ENCODE assay signal across 18 cellular contexts in genomic region chr21:33578214-33578613, GRCh38. TPM values are rescaled to one million over a fixed set of nuclear protein-coding genes. Genes with fewer than 3 reads are reported as not detected.
DNase-seq lines count a peak whose midpoint lies in the region; ATAC-seq and TF ChIP-seq lines count a peak whose summit lies in the region.
"Had no signal": no experiment of that assay in that cellular context is flagged by ENCODE, and none has a peak within 500 bp of the region (broad histone marks: within the 10 kb centered on the region; RNA-seq: fewer than 3 reads in every experiment).

No MANE protein-coding gene starts in this region.

- no peak overlapping the region for H2BK12ac ChIP-seq in mesenchymal stem cell (ENCODE audit: low read length in 2 of 2)

- no peak overlapping the region for H3K4ac ChIP-seq in mesenchymal stem cell (ENCODE audit: low read depth in 1 of 2, low read length in 2 of 2)

- H4K91ac ChIP-seq in mesenchymal stem cell (ENCODE audit: low read length): no peak overlapping the region

- H3K4me1 ChIP-seq in mesenchymal stem cell (ENCODE audit: control insufficient read depth, insufficient read depth, low read depth, low read length): no peaks in the 10 kb centered on the region
- H3K4me1 ChIP-seq: breast epithelium, thyroid gland had no signal

- no peak for TF ChIP-seq CTCF in AG10803 (conservative IDR thresholded peaks at IDR 0.05; ENCODE audit: low read length)

- H2AK5ac ChIP-seq in mesenchymal stem cell (ENCODE audit: low read length, severe bottlenecking): no peak overlapping the region

- H2BK120ac ChIP-seq in mesenchymal stem cell (ENCODE audit: low read depth, low read length): no peak overlapping the region

- H3K27me3 ChIP-seq in mesenchymal stem cell (ENCODE audit: control insufficient read depth in 1 of 2, insufficient read depth in 1 of 2, low read length in 2 of 2): no peaks in the 10 kb centered on the region
- H3K27me3 ChIP-seq: breast epithelium, esophagus squamous epithelium, thyroid gland had no signal

- no peak overlapping the region for H3K14ac ChIP-seq in mesenchymal stem cell (ENCODE audit: low read length in 2 of 2)

- DNase-seq in AG10803 (ENCODE audit: low read depth) (peak; percentile 80), GM04504 (ENCODE audit: low read depth) (peak; percentile 10), astrocyte of the hippocampus (ENCODE audit: low read depth, low spot score) (peak; percentile 17), mesenchymal stem cell (peak; percentile 38), NCI-H1436 (lab: John Stamatoyannopoulos, UW) (no peak), DMS53 (lab: John Stamatoyannopoulos, UW) (no peak)
- DNase-seq: activated gamma-delta T cell; esophagus squamous epithelium; Kasumi-1; left cardiac atrium; NCI-H446 treated with DMSO at 0.1 percent for 48 hours; Right ventricle myocardium superior; stimulated activated CD4-positive, alpha-beta T cell treated with anti-CD3 and anti-CD28 coated beads, Interleukin-4, amount 100 ng/mL, for 4 hours; thyroid gland had no signal

- no peak overlapping the region for H2AFZ ChIP-seq in mesenchymal stem cell (ENCODE audit: low read depth, low read length)

- H3K27ac ChIP-seq in mesenchymal stem cell (ENCODE audit: low read length, poor library complexity, severe bottlenecking): no peak overlapping the region
- H3K27ac ChIP-seq: breast epithelium, C4-2B, esophagus squamous epithelium, thyroid gland had no signal

- no peak overlapping the region for H2BK15ac ChIP-seq in mesenchymal stem cell (ENCODE audit: low read depth, poor library complexity, severe bottlenecking)

- peaks cover 2% of the 10 kb centered on the region for H3K79me1 ChIP-seq in mesenchymal stem cell (replicated peaks; ENCODE audit: low read length, poor library complexity, severe bottlenecking)

- H3K4me3 ChIP-seq in AG10803 (ENCODE audit: low read length): no peak overlapping the region
- no peak overlapping the region for H3K4me3 ChIP-seq in mesenchymal stem cell (ENCODE audit: insufficient read depth in 1 of 2, low read depth in 1 of 2, low read length in 2 of 2)
- H3K4me3 ChIP-seq: breast epithelium, esophagus squamous epithelium, thyroid gland had no signal

- peak overlapping the region; percentile 37 for H3K9ac ChIP-seq in mesenchymal stem cell (ENCODE audit: low read length)

- H3K4me2 ChIP-seq in mesenchymal stem cell (ENCODE audit: low read length, poor library complexity, severe bottlenecking): no peak overlapping the region

- H4K8ac ChIP-seq in mesenchymal stem cell (ENCODE audit: low read length): no peak overlapping the region

- no peak overlapping the region for H2BK5ac ChIP-seq in mesenchymal stem cell (ENCODE audit: low read depth, low read length, poor library complexity, severe bottlenecking)

- WGBS in mesenchymal stem cell: no CpG with 5 or more reads among the region's 2 CpGs

- H3K36me3 ChIP-seq in mesenchymal stem cell (ENCODE audit: control insufficient read depth in 1 of 2, insufficient read depth in 2 of 2, low read depth in 1 of 2, low read length in 2 of 2): peaks cover 12 to 80% of the 10 kb centered on the region in 2 experiments
- H3K36me3 ChIP-seq: breast epithelium had no signal

- ATAC-seq in HG03280 (IDR thresholded peaks at IDR 0.05; ENCODE audit: unreplicated experiment): no peak
- no peak for ATAC-seq in HG02885 (IDR thresholded peaks at IDR 0.05; ENCODE audit: poor library complexity, unreplicated experiment)
- ATAC-seq: left cardiac atrium had no signal

- H3K9me3 ChIP-seq in mesenchymal stem cell (ENCODE audit: control insufficient read depth, low read length): no peaks in the 10 kb centered on the region
- H3K9me3 ChIP-seq: breast epithelium, esophagus squamous epithelium, thyroid gland had no signal

- H3K18ac ChIP-seq in mesenchymal stem cell (ENCODE audit: low read depth in 1 of 2, low read length in 2 of 2): no peak overlapping the region

- no peak overlapping the region for H3K23ac ChIP-seq in mesenchymal stem cell (ENCODE audit: low read length in 2 of 2)

RNA-seq across cellular contexts. Expression of gene DONSON, which starts 10.3 kb away (rescaled TPM):
- polyA plus RNA-seq in mesenchymal stem cell (2013, experiment 1 of 2): 11.2 TPM
- polyA plus RNA-seq in mesenchymal stem cell (2013, experiment 2 of 2): 11.9 TPM

RNA-seq across cellular contexts. Expression of gene SON, which starts 35.4 kb away (rescaled TPM):
- 84.8 TPM for polyA plus RNA-seq in mesenchymal stem cell (2013, experiment 1 of 2)
- 81.3 TPM for polyA plus RNA-seq in mesenchymal stem cell (2013, experiment 2 of 2)

RNA-seq across cellular contexts. Expression of gene GART, which starts 36.3 kb away (rescaled TPM):
- 37.6 TPM for polyA plus RNA-seq in mesenchymal stem cell (2013, experiment 1 of 2)
- polyA plus RNA-seq in mesenchymal stem cell (2013, experiment 2 of 2): 37.6 TPM

Comparison
In these comparisons a context has a peak if more than half of its experiments do, and no peak if none do; other contexts are left out.
1. DNase-seq: peak in AG10803 (single experiment), GM04504 (single experiment), astrocyte of the hippocampus (single experiment) and mesenchymal stem cell (single experiment); none in NCI-H1436 (single experiment) and DMS53 (single experiment).